8 cellular contexts compared by ENCODE assay signal in the genomic region with DNA sequence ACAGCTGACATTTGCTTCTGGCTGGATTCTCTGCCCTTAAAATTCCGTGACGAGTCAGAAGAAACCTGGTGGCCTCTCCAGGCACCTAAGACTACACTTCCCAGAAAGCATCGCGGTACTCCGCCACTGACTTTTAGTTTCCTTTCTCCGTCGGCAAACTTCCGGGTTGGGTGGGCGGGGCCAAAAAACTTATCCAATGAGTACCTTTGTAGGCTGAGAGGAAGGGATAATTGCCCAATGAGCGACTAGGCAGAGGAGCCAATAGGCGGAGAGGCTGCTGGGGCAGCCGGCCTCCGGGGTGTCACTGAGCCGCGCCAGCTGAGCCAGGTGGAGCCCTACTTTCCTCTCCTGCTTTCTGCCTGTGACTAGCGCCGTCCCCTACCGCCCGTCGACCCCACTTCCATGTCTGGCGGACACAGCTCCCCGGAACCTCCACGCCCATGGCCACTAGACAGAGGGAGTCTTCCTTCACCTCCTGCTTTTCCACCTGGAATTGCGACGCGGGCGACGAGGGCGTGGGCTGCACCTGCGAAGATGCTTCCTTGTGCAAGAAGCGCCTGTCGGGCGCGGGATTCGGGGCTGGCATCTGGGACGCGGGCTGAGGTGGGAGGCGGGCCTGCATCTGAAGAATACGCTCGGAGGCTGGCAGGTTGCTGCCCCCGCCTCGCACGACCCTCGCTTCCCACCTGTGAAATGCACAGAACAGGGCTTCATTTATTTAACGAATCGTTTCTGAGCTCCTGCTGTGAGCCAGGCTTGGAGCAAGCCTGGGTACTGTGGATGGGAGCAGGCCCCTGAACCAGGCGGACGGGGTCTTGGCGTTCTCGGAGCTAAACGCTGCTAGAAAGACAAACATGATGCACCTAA. TPM values are rescaled to one million over a fixed set of nuclear protein-coding genes. Genes with fewer than 3 reads are reported as not detected.
A peak's percentile ranks its signal among the peaks of the same experiment; 100 is the strongest.
DNase-seq lines count a peak whose midpoint lies in the region; ATAC-seq and TF ChIP-seq lines count a peak whose summit lies in the region.

No MANE protein-coding gene starts in this region.

- H3K4me3 Mint-ChIP-seq in CD14-positive monocyte, result peak overlapping the region; percentile 91 to 95

- H3K27ac Mint-ChIP-seq in CD14-positive monocyte, result peak overlapping the region in 6 of 7 donors; percentile 71 to 96 (median 88)

- peaks cover 0 to 2% (median 0%) of the 10 kb centered on the region in 7 donors for H3K9me3 Mint-ChIP-seq in CD14-positive monocyte

- H3K27me3 Mint-ChIP-seq in CD14-positive monocyte (ENCODE audit: low read depth in 3 of 3), result peaks cover 0 to 1% (median 0%) of the 10 kb centered on the region in 3 donors

- TF ChIP-seq POLR2A in right lobe of liver (IDR thresholded peaks at IDR 0.05), result peak; percentile 70

- ATAC-seq in GM19397 (IDR thresholded peaks at IDR 0.05; ENCODE audit: unreplicated experiment), result peak; percentile 98
- ATAC-seq in HG03565 (IDR thresholded peaks at IDR 0.05; ENCODE audit: unreplicated experiment), result peak; percentile 93
- peak; percentile 98 to 99 (median 99) for ATAC-seq in right lobe of liver

- H3K4me1 Mint-ChIP-seq in CD14-positive monocyte, result peaks cover 35% of the 10 kb centered on the region

- peak overlapping the region in 45 of 59 donors; percentile 5 to 89 (median 67) for H3K27ac ChIP-seq in dorsolateral prefrontal cortex
- peak overlapping the region; percentile 38 to 75 (median 56) for H3K27ac ChIP-seq in right lobe of liver

- no peaks in the 10 kb centered on the region for H3K36me3 Mint-ChIP-seq in CD14-positive monocyte

- H3K27me3 ChIP-seq in dorsolateral prefrontal cortex (no peaks in the 10 kb centered on the region), right lobe of liver (no peaks in the 10 kb centered on the region)

- DNase-seq in CD14-positive monocyte (ENCODE audit: low spot score) (peak; percentile 90), NCI-H748 treated with DMSO at 0.1 percent for 48 hours (lab: John Stamatoyannopoulos, UW) (peak; percentile 81), dorsolateral prefrontal cortex (peak; percentile 76 to 94 (median 92)), right lobe of liver (peak; percentile 90 to 93 (median 93))
- DNase-seq in activated CD4-positive, alpha-beta T cell treated with anti-CD3 and anti-CD28 coated beads, Interleukin-2, amount 50 U/mL, for 48 hours, result peak; percentile 83 to 90
- peak; percentile 92 for DNase-seq in stimulated activated CD4-positive, alpha-beta T cell treated with anti-CD3 and anti-CD28 coated beads, Interleukin-4, amount 100 ng/mL, for 24 hours

- H3K4me1 ChIP-seq in right lobe of liver, result peaks cover 0 to 11% (median 0%) of the 10 kb centered on the region in 4 donors

- intact Hi-C loops in CD14-positive monocyte (cut with micrococcal nuclease), result loop anchor here in 1 of 2 donors (2.0 to 5.0 kb wide), 3 partner anchors 15 to 76 kb away; partner anchors contain the start of gene ARHGAP17
- intact Hi-C loops in dorsolateral prefrontal cortex (cut with DNase I), result no loop called here
- intact Hi-C loops in right lobe of liver (cut with DNase I), result no loop called here

- H3K9me3 ChIP-seq in right lobe of liver, result no peaks in the 10 kb centered on the region

- WGBS in right lobe of liver (ENCODE audit: insufficient coverage, low coverage, low lambda C conversion rate, missing lambda C conversion rate), result 0% methylated on average over 31 of the region's 51 CpGs

- H3K4me3 ChIP-seq in dorsolateral prefrontal cortex (peak overlapping the region; percentile 65 to 99 (median 89)), right lobe of liver (peak overlapping the region; percentile 61 to 82 (median 73))

- no peaks in the 10 kb centered on the region for H3K36me3 ChIP-seq in right lobe of liver

- no peak for TF ChIP-seq CTCF in CD14-positive monocyte (IDR thresholded peaks at IDR 0.05)
- peak in 40 of 56 donors; percentile 5 to 58 (median 33) for TF ChIP-seq CTCF in dorsolateral prefrontal cortex (IDR thresholded peaks at IDR 0.05 in 54 of 56, conservative IDR thresholded peaks at IDR 0.05 in 2 of 56; ENCODE audit: low read depth in 1 of 56, partially characterized antibody in 56 of 56)
- no peak for TF ChIP-seq CTCF in right lobe of liver (IDR thresholded peaks at IDR 0.05)

RNA-seq across cellular contexts. Expression of gene ARHGAP17, which starts 16.5 kb away (rescaled TPM):
- polyA plus RNA-seq in CD14-positive monocyte, result 10 to 100 TPM; 26.5 to 38.4 TPM
- total RNA-seq in dorsolateral prefrontal cortex (10 to 100 TPM; 28.6 to 95.8 (median 54.2) TPM), right lobe of liver (10 to 100 TPM; 20.9 to 33.9 (median 26.3) TPM)

Comparison
In these comparisons a context has a peak if more than half of its experiments do, and no peak if none do; other contexts are left out.
1. Peak in every context shown above with its lines: DNase-seq, ATAC-seq, H3K4me3 ChIP-seq and H3K27ac ChIP-seq.
2. CTCF ChIP-seq: peak in dorsolateral prefrontal cortex (40 of 56); none in CD14-positive monocyte (single experiment) and right lobe of liver (0 of 4).